In genomic region chr15:44623178-44623577, GRCh38 we compare ENCODE assay signal across 19 cellular contexts.
"Had no signal": no experiment of that assay in that cellular context is flagged by ENCODE, and none has a peak within 500 bp of the region (broad histone marks: within the 10 kb centered on the region; RNA-seq: fewer than 3 reads in every experiment).

No MANE protein-coding gene starts in this region.

- H3K27me3 Mint-ChIP-seq: dendritic cell treated with granulocyte-macrophage colony-stimulating factor and Interleukin-4, amounts not matched to agents 40 ng/mL and 50 ng/mL, for 4 days; type B pancreatic cell had no signal

- H3K27me3 ChIP-seq: gastroesophageal sphincter, heart left ventricle, left lung, spleen, testis had no signal

- H3K4me1 ChIP-seq: gastroesophageal sphincter, heart left ventricle, left lung, spleen, testis had no signal

- ATAC-seq: esophagus mucosa, gastroesophageal sphincter, heart left ventricle, left lung, SK-N-SH treated with all-trans-retinoic acid at 6 μM for 48 hours had no signal

- DNase-seq: activated CD4-positive, alpha-beta T cell treated with anti-CD3 and anti-CD28 coated beads, Interleukin-2, amount 50 U/mL, for 4 hours; activated CD8-positive, alpha-beta memory T cell treated with anti-CD3 and anti-CD28 coated beads, Interleukin-2, amount 50 U/mL, for 4 hours; activated naive CD4-positive, alpha-beta T cell treated with Interleukin-2 at 50 U/mL for 16 hours; effector CD8-positive, alpha-beta T cell; heart left ventricle; left lung; mammary epithelial cell; occipital lobe; retina; spleen; stimulated activated CD4-positive, alpha-beta T cell treated with anti-CD3 and anti-CD28 coated beads, Interleukin-4, amount 100 ng/mL, for 4 hours; T-helper 1 cell; T1000; testis had no signal

- H3K9me3 ChIP-seq: gastroesophageal sphincter, heart left ventricle, left lung, spleen, testis had no signal

- H3K4me3 ChIP-seq: gastroesophageal sphincter, heart left ventricle, left lung, spleen, testis had no signal

- H3K4me3 Mint-ChIP-seq: dendritic cell treated with granulocyte-macrophage colony-stimulating factor and Interleukin-4, amounts not matched to agents 40 ng/mL and 50 ng/mL, for 4 days; type B pancreatic cell had no signal

- H3K27ac ChIP-seq: gastroesophageal sphincter, heart left ventricle, left lung, spleen, testis had no signal

- H3K9me3 Mint-ChIP-seq: type B pancreatic cell had no signal

- H3K27ac Mint-ChIP-seq: dendritic cell treated with granulocyte-macrophage colony-stimulating factor and Interleukin-4, amounts not matched to agents 40 ng/mL and 50 ng/mL, for 4 days; type B pancreatic cell had no signal
